Comparison of ENCODE assay signal across 8 cellular contexts in the genomic region with DNA sequence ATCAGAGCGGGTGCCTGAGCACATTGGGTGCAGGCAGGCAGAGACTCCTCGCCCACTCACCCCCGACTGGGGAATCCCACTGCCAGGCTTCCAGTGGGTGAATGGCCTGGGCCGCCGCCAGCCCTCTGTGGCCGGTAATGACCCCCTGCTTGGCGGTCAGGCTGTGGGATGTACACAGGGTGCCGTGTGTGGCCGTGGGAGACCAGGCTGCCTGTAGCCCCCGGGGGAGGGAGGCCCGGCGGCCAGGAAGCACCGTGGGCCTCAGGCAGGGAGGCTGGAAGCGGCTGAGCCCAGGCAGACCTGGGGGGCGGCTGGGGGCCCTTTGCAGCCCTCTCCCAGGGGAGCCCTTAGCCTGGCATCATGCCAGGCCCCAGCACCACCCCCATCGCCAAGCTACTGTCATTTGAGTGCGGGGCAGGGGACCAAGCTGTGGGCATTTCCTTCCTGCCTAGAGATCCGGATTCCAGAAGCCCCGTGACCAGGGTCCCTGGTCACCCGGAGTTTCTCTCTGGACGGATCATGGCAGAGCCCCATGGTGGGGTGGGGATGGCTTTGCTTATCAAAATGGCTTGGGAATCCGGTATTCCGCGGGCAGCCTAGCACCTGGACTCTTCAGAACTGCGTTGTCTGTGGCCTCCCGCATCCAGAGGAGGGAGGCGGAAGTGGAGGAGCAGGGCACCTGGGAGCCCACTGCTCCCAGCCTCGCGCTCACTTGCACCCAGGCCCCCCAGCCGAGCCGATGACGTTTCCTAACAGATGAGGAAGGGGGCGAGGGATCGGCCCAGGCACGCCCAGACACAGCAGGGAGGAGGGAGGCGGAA. TPM values are rescaled to one million over a fixed set of nuclear protein-coding genes. Genes with fewer than 3 reads are reported as not detected.
DNase-seq lines count a peak whose midpoint lies in the region; ATAC-seq lines count a peak whose summit lies in the region.

No MANE protein-coding gene starts in this region.

- H3K27ac Mint-ChIP-seq in activated CD4-positive, alpha-beta T cell treated with anti-CD3 and anti-CD28 coated beads for 36 hours = peak overlapping the region; percentile 84
- H3K27ac Mint-ChIP-seq in stimulated activated effector memory CD8-positive, alpha-beta T cell treated with anti-CD3 and anti-CD28 coated beads, Interleukin-12 subunit alpha, Interleukin-12 subunit beta, amount 100 ng/mL, for 72 hours = peak overlapping the region; percentile 94

- H3K27me3 Mint-ChIP-seq in activated CD4-positive, alpha-beta T cell treated with anti-CD3 and anti-CD28 coated beads for 36 hours = no peaks in the 10 kb centered on the region

- peak; percentile 19 for DNase-seq in activated gamma-delta T cell treated with anti-CD3 and anti-CD28 coated beads, Interleukin-2, amount 50 U/mL, for 16 hours (ENCODE audit: low read depth)
- no peak for DNase-seq in activated gamma-delta T cell (lab: John Stamatoyannopoulos, UW)
- DNase-seq in NCI-H1694 (lab: John Stamatoyannopoulos, UW) = peak; percentile 72
- DNase-seq in activated CD4-positive, alpha-beta T cell treated with anti-CD3 and anti-CD28 coated beads for 36 hours = peak; percentile 77
- peak; percentile 58 for DNase-seq in medulla oblongata (ENCODE audit: extremely low spot score)
- peak; percentile 48 to 55 for DNase-seq in stimulated activated effector memory CD8-positive, alpha-beta T cell treated with anti-CD3 and anti-CD28 coated beads, Interleukin-12 subunit alpha, Interleukin-12 subunit beta, amount 100 ng/mL, for 72 hours (ENCODE audit: low spot score in 2 of 2)
- no peak for DNase-seq in midbrain (lab: John Stamatoyannopoulos, UW)

- CTCF ChIA-PET in activated CD4-positive, alpha-beta T cell treated with anti-CD3 and anti-CD28 coated beads for 36 hours (lab: Charles Lee) = interaction anchor here (0.7 kb wide), 1 partner anchor 110 kb away, joined by 3 read pairs; no protein-coding TSS in a partner anchor

- no peaks in the 10 kb centered on the region for H3K27me3 ChIP-seq in duodenal mucosa (ENCODE audit: control insufficient read depth in 1 of 2, insufficient read depth in 2 of 2, low read length in 2 of 2)

- H3K9me3 Mint-ChIP-seq in activated CD4-positive, alpha-beta T cell treated with anti-CD3 and anti-CD28 coated beads for 36 hours (ENCODE audit: low read depth) = no peaks in the 10 kb centered on the region
- H3K9me3 Mint-ChIP-seq in stimulated activated effector memory CD8-positive, alpha-beta T cell treated with anti-CD3 and anti-CD28 coated beads, Interleukin-12 subunit alpha, Interleukin-12 subunit beta, amount 100 ng/mL, for 72 hours = no peaks in the 10 kb centered on the region

- H3K36me3 Mint-ChIP-seq in activated CD4-positive, alpha-beta T cell treated with anti-CD3 and anti-CD28 coated beads for 36 hours (ENCODE audit: low read depth) = no peaks in the 10 kb centered on the region
- H3K36me3 Mint-ChIP-seq in stimulated activated effector memory CD8-positive, alpha-beta T cell treated with anti-CD3 and anti-CD28 coated beads, Interleukin-12 subunit alpha, Interleukin-12 subunit beta, amount 100 ng/mL, for 72 hours = no peaks in the 10 kb centered on the region

- ATAC-seq in activated CD4-positive, alpha-beta T cell treated with anti-CD3 and anti-CD28 coated beads for 36 hours = peak; percentile 7
- peak; percentile 24 for ATAC-seq in stimulated activated effector memory CD8-positive, alpha-beta T cell treated with anti-CD3 and anti-CD28 coated beads, Interleukin-12 subunit alpha, Interleukin-12 subunit beta, amount 100 ng/mL, for 72 hours

- peaks cover 43 to 62% of the 10 kb centered on the region in 2 donors for H3K4me1 ChIP-seq in duodenal mucosa (ENCODE audit: control insufficient read depth in 1 of 2, insufficient read depth in 2 of 2, low read length in 2 of 2)

- H3K9ac ChIP-seq in duodenal mucosa (ENCODE audit: low read depth in 1 of 2, low read length in 2 of 2) = peak overlapping the region; percentile 81 to 93

- no peaks in the 10 kb centered on the region for H3K9me3 ChIP-seq in duodenal mucosa (ENCODE audit: control insufficient read depth in 1 of 2, low read length in 2 of 2)

- no peaks in the 10 kb centered on the region for H3K36me3 ChIP-seq in duodenal mucosa (ENCODE audit: control insufficient read depth in 1 of 2, insufficient read depth in 2 of 2, low read length in 2 of 2)

- peak overlapping the region; percentile 65 for H3K27ac ChIP-seq in duodenal mucosa (ENCODE audit: low read depth, low read length)

- peaks cover 14% of the 10 kb centered on the region for H3K4me1 Mint-ChIP-seq in activated CD4-positive, alpha-beta T cell treated with anti-CD3 and anti-CD28 coated beads for 36 hours
- peaks cover 25% of the 10 kb centered on the region for H3K4me1 Mint-ChIP-seq in stimulated activated effector memory CD8-positive, alpha-beta T cell treated with anti-CD3 and anti-CD28 coated beads, Interleukin-12 subunit alpha, Interleukin-12 subunit beta, amount 100 ng/mL, for 72 hours

- intact Hi-C loops in activated CD4-positive, alpha-beta T cell treated with anti-CD3 and anti-CD28 coated beads for 36 hours (cut with DNase I, micrococcal nuclease) = loop anchor here (2.0 to 10.0 kb wide), 6 partner anchors 76 to 1588 kb away; partner anchors contain the start of genes BRAT1 (in 1 of the 2), GPR146 (in 1 of the 2), IQCE (in 1 of the 2) and MRM2 (in 1 of the 2)

- peak overlapping the region; percentile 85 to 89 for H3K4me3 ChIP-seq in duodenal mucosa (ENCODE audit: low read depth in 1 of 2, low read length in 2 of 2)

- H3K4me3 Mint-ChIP-seq in activated CD4-positive, alpha-beta T cell treated with anti-CD3 and anti-CD28 coated beads for 36 hours = peak overlapping the region; percentile 91
- H3K4me3 Mint-ChIP-seq in stimulated activated effector memory CD8-positive, alpha-beta T cell treated with anti-CD3 and anti-CD28 coated beads, Interleukin-12 subunit alpha, Interleukin-12 subunit beta, amount 100 ng/mL, for 72 hours = peak overlapping the region; percentile 97

- POLR2A ChIA-PET in activated CD4-positive, alpha-beta T cell treated with anti-CD3 and anti-CD28 coated beads for 36 hours (lab: Charles Lee) = no interaction called here

RNA-seq across cellular contexts. Expression of gene TTYH3, which starts 1.1 kb away (rescaled TPM):
- 10 to 100 TPM; 18.7 to 20.2 TPM for total RNA-seq in activated CD4-positive, alpha-beta T cell treated with anti-CD3 and anti-CD28 coated beads for 36 hours

RNA-seq across cellular contexts. Expression of gene AMZ1, which starts 55.1 kb away (rescaled TPM):
- total RNA-seq in activated CD4-positive, alpha-beta T cell treated with anti-CD3 and anti-CD28 coated beads for 36 hours = under 1 TPM; 0.14 TPM

Comparison
In these comparisons a context has a peak if more than half of its experiments do, and no peak if none do; other contexts are left out.
1. DNase-seq: peak in activated gamma-delta T cell treated with anti-CD3 and anti-CD28 coated beads, Interleukin-2, amount 50 U/mL, for 16 hours (single experiment), NCI-H1694 (single experiment), activated CD4-positive, alpha-beta T cell treated with anti-CD3 and anti-CD28 coated beads for 36 hours (single experiment), medulla oblongata (single experiment) and stimulated activated effector memory CD8-positive, alpha-beta T cell treated with anti-CD3 and anti-CD28 coated beads, Interleukin-12 subunit alpha, Interleukin-12 subunit beta, amount 100 ng/mL, for 72 hours (2 of 2); none in activated gamma-delta T cell (single experiment) and midbrain (single experiment).